10 cellular contexts compared by ENCODE assay signal in the genomic region with DNA sequence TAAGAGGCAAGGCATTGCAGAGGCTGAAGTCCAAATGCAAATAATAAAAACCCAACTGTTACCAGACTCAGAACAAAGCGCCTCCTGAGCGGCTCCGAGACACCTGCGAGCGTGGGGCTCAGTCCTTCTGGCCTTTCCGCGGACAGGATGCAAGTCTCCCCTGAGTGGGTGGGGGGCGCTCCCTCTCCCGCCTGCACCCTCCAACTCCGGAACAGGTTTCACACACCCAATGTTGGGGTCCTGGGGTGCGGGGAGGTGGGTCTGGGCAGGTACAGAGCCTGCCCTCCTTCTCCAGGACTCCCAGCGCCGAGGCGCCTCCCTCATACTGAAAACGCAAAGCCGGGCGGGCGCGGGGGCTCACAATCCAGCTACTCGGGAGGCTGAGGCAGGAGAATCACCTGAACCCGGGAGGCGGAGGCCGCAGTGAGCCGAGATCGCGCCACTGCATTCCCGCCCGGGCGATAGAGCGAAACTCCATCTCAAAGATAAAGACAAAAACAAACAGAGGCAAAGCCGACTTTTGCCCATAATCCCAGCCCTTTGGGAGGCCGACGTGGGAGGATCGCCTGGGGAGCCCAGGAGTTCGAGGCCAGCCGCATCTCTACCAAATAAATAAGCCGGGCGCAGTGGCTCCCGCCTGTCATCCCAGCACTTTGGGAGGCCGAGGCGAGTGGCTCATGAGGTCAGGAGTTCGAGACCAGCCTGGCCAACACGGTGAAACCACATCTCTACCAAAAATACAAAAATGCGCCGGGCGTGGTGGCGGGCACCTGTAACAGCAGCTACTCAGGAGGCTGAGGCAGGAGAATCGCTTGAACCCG. TPM values are rescaled to one million over a fixed set of nuclear protein-coding genes. Genes with fewer than 3 reads are reported as not detected.
DNase-seq lines count a peak whose midpoint lies in the region; ATAC-seq, FAIRE-seq and TF ChIP-seq lines count a peak whose summit lies in the region.
"Had no signal": no experiment of that assay in that cellular context is flagged by ENCODE, and none has a peak within 500 bp of the region (broad histone marks: within the 10 kb centered on the region; RNA-seq: fewer than 3 reads in every experiment).

No MANE protein-coding gene starts in this region.

- no peak for FAIRE-seq in K562 (lab: Jason Lieb, UNC)
- FAIRE-seq: GM18507 had no signal

- H3K79me2 ChIP-seq in ACC112 (ENCODE audit: control insufficient read depth, insufficient read depth, low read length, unreplicated experiment) (peaks cover 7% of the 10 kb centered on the region), K562 (ENCODE audit: control insufficient read depth, insufficient read depth, low read length) (peaks cover 57% of the 10 kb centered on the region)

- BruUV-seq in K562 (replicated peaks; lab: Mats Ljungman, UMichigan) = no TSS peak

- peaks cover 3% of the 10 kb centered on the region for H3K9me1 ChIP-seq in K562 (ENCODE audit: control insufficient read depth, insufficient read depth, low read length)

- no peak overlapping the region for H3K27ac ChIP-seq in ACC112 (ENCODE audit: low read depth, low read length)
- H3K27ac ChIP-seq in HUES48 (ENCODE audit: low read depth, low read length) = no peak overlapping the region
- peak overlapping the region; percentile 89; the same call in 2 of the 3 replicates for H3K27ac ChIP-seq in K562 (ENCODE audit: extremely low read depth, low read depth, low read length)
- H3K27ac ChIP-seq in muscle layer of colon (ENCODE audit: low read depth, low read length) = no peak overlapping the region
- H3K27ac ChIP-seq: VCaP had no signal

- H3K9ac ChIP-seq in HUES48 (ENCODE audit: low read depth, low read length) (peak overlapping the region; percentile 78; the same call in 1 of the 2 replicates), K562 (ENCODE audit: insufficient read depth in 1 of 2, low read depth in 2 of 2, low read length in 2 of 2) (peak overlapping the region; percentile 84 to 99), muscle layer of colon (ENCODE audit: low read length) (no peak overlapping the region)

- TF ChIP-seq EP300 in K562 (IDR thresholded peaks at IDR 0.05; ENCODE audit: low read length) = no peak

- no peak for TF ChIP-seq POLR2A in K562 (conservative IDR thresholded peaks at IDR 0.05)

- H3K36me3 ChIP-seq in ACC112 (ENCODE audit: insufficient read depth, low read length) (peaks cover 4% of the 10 kb centered on the region; the same call in 1 of the 2 replicates), HUES48 (ENCODE audit: control insufficient read depth, insufficient read depth, low read length) (peaks cover 33% of the 10 kb centered on the region), K562 (ENCODE audit: control insufficient read depth, insufficient read depth, low read length) (peaks cover 45% of the 10 kb centered on the region; the same call in 2 of the 3 replicates), muscle layer of colon (ENCODE audit: insufficient read depth, low read length) (no peaks in the 10 kb centered on the region)

- TF ChIP-seq CTCF in K562 (IDR thresholded peaks at IDR 0.05 in 2 of 3, conservative IDR thresholded peaks at IDR 0.05 in 1 of 3; ENCODE audit: insufficient read depth in 2 of 3, low read depth in 1 of 3, low read length in 3 of 3) = peak in 1 of 3 experiments; percentile 12; a peak in 1 of 6 replicates

- ATAC-seq in K562 = peak; percentile 17
- ATAC-seq in GM19397 (IDR thresholded peaks at IDR 0.05; ENCODE audit: unreplicated experiment) = no peak

- no peak for TF ChIP-seq RAD21 in K562 (CRISPR knock-in tag; conservative IDR thresholded peaks at IDR 0.05 in 1 of 2, IDR thresholded peaks at IDR 0.05 in 1 of 2)

- DNase-seq in K562 (ENCODE audit: extremely low read depth in 1 of 4, low spot score in 3 of 4) (peak in 2 of 4 experiments; percentile 33 to 37), Kasumi-1 (lab: John Stamatoyannopoulos, UW) (no peak), CD1c-positive myeloid dendritic cell (ENCODE audit: extremely low spot score) (no peak), HUDEP-2 (lab: John Stamatoyannopoulos, UW; ENCODE audit: unreplicated experiment in 76 of 76) (no peak)

- H3K4me1 ChIP-seq in ACC112 (ENCODE audit: control insufficient read depth, insufficient read depth, low read length, unreplicated experiment) (peaks cover 14% of the 10 kb centered on the region), HUES48 (ENCODE audit: control insufficient read depth, insufficient read depth, low read length) (no peaks in the 10 kb centered on the region), K562 (replicated peaks in 1 of 2; ENCODE audit: control insufficient read depth in 2 of 2, insufficient read depth in 2 of 2, low read length in 2 of 2) (peaks cover 17 to 33% of the 10 kb centered on the region in 2 experiments; a peak in 4 of 5 replicates), muscle layer of colon (ENCODE audit: insufficient read depth, low read length) (peaks cover 11% of the 10 kb centered on the region)

- intact Hi-C loops in K562 (cut with micrococcal nuclease) = no loop called here

- CTCF ChIA-PET in K562 (lab: Yijun Ruan, JAX; ENCODE audit: low intra/inter-chr PET ratio) = no interaction called here

- H3K9me3 ChIP-seq in HUES48 (ENCODE audit: control insufficient read depth, insufficient read depth, low read length) (no peaks in the 10 kb centered on the region), K562 (replicated peaks; ENCODE audit: control insufficient read depth, insufficient read depth, low read depth, low read length) (no peaks in the 10 kb centered on the region), muscle layer of colon (ENCODE audit: low read length) (no peaks in the 10 kb centered on the region)

- H2AFZ ChIP-seq in ACC112 (ENCODE audit: low read length, unreplicated experiment) (no peak overlapping the region), K562 (ENCODE audit: low read depth, low read length) (no peak overlapping the region)

- POLR2A ChIA-PET in K562 (lab: Yijun Ruan, JAX) = interaction anchor here (0.6 to 1.9 kb wide), 4 partner anchors 9 to 28 kb away, joined by 3 to 9 read pairs (median 4); no protein-coding TSS in a partner anchor

- H3K27me3 ChIP-seq in ACC112 (ENCODE audit: insufficient read depth, low read length) (peaks cover 6% of the 10 kb centered on the region; the same call in 1 of the 2 replicates), HUES48 (ENCODE audit: control insufficient read depth, insufficient read depth, low read length) (peaks cover 7% of the 10 kb centered on the region; the same call in 1 of the 2 replicates), K562 (ENCODE audit: control insufficient read depth in 2 of 2, insufficient read depth in 2 of 2, low read length in 2 of 2) (no peaks in the 10 kb centered on the region), muscle layer of colon (ENCODE audit: control insufficient read depth in 1 of 2, insufficient read depth in 2 of 2, low read length in 2 of 2) (peaks cover 0 to 8% of the 10 kb centered on the region in 2 donors)

- H3K4me3 ChIP-seq in ACC112 (ENCODE audit: low read depth, low read length) (peak overlapping the region; percentile 98), HUES48 (ENCODE audit: low read depth, low read length) (peak overlapping the region; percentile 88), K562 (peak overlapping the region; percentile 90), muscle layer of colon (ENCODE audit: low read depth in 1 of 2, low read length in 2 of 2) (peak overlapping the region; percentile 57 to 63)

- H3K4me2 ChIP-seq in K562 (ENCODE audit: insufficient read depth, low read length) = peak overlapping the region; percentile 88

- H4K20me1 ChIP-seq in K562 (replicated peaks; ENCODE audit: control insufficient read depth, insufficient read depth, low read length) = peaks cover 19% of the 10 kb centered on the region; the same call in 1 of the 2 replicates

- in situ Hi-C loops in K562 (cut with MboI) = no loop called here

- WGBS in K562 (ENCODE audit: insufficient coverage, low coverage, missing lambda C conversion rate) = 7% methylated on average over 37 of the region's 49 CpGs

TF ChIP-seq in K562, 482 proteins besides CTCF, POLR2A, EP300 and RAD21 (continues in another document):
- TF ChIP-seq, protein P1, sequence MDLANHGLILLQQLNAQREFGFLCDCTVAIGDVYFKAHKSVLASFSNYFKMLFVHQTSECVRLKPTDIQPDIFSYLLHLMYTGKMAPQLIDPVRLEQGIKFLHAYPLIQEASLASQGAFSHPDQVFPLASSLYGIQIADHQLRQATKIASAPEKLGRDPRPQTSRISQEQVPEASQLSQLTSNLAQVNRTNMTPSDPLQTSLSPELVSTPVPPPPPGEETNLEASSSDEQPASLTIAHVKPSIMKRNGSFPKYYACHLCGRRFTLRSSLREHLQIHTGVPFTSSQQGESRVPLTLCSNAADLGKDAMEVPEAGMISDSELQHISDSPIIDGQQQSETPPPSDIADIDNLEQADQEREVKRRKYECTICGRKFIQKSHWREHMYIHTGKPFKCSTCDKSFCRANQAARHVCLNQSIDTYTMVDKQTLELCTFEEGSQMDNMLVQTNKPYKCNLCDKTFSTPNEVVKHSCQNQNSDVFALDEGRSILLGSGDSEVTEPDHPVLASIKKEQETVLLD (IDR thresholded peaks at IDR 0.05) = peak; percentile 22; the same call in 1 of the 2 replicates
- TF ChIP-seq CHD4 (IDR thresholded peaks at IDR 0.05; ENCODE audit: insufficient read depth, insufficient replicate concordance, low read depth, low read length, poor library complexity, severe bottlenecking) (no peak), ASH1L (IDR thresholded peaks at IDR 0.05; ENCODE audit: borderline replicate concordance, low read depth, partially characterized antibody) (no peak), BACH1 (tag; IDR thresholded peaks at IDR 0.05) (no peak), HSF4 (CRISPR knock-in tag; IDR thresholded peaks at IDR 0.05; ENCODE audit: borderline replicate concordance) (no peak), NONO (IDR thresholded peaks at IDR 0.05; ENCODE audit: low read depth in 2 of 2, low read length in 1 of 2) (no peak)

RNA-seq across cellular contexts. Expression of a gene that starts 0.9 kb away (rescaled TPM):
- 24.8 and 32.7 TPM in 2 replicates for total RNA-seq in K562 (2011; cell fraction: chromatin; rRNA removed; ENCODE audit: low replicate concordance)
- total RNA-seq in K562 (2011; cell fraction: nucleolus; rRNA removed) = 24.2 and 24.5 TPM in 2 replicates
- total RNA-seq in K562 (2011; cell fraction: nucleoplasm; rRNA removed) = 23.2 and 33.3 TPM in 2 replicates
- total RNA-seq in K562 (2014; rRNA removed) (42.0 and 44.2 TPM in 2 replicates), K562 (2014; rRNA removed; fragmentation: Illumina TruSeq; extraction: Trizol) (43.8 and 47.3 TPM in 2 replicates), K562 (2015; rRNA removed; fragmentation: Illumina TruSeq; extraction: Trizol) (39.4 and 40.4 TPM in 2 replicates), K562 (2021) (57.5 and 61.6 TPM in 2 replicates)
- polyA plus RNA-seq in K562 (2011; rRNA removed) (38.4 and 44.6 TPM in 2 replicates), K562 (2014; fragmentation: Illumina TruSeq; extraction: Trizol) (41.4 and 49.8 TPM in 2 replicates), K562 (2014; fragmentation: Nextera tagmentation; extraction: Ambion mirVana) (10 to 100 TPM; 61.3 to 76.2 TPM), K562 (2014; rRNA removed) (42.3 and 42.9 TPM in 2 replicates)
- 27.8 and 34.2 TPM in 2 replicates for polyA plus RNA-seq in K562 (2011; cell fraction: cytosol; rRNA removed)
- 15.7 and 20.5 TPM in 2 replicates for polyA plus RNA-seq in K562 (2011; cell fraction: nucleus; rRNA removed)
- polyA plus RNA-seq in K562 (2012) = 26.1 and 33.8 TPM in 2 replicates
- 25.6 and 28.3 TPM in 2 replicates for polyA minus RNA-seq in K562 (2011; rRNA and poly(A)+ RNA removed)
- polyA minus RNA-seq in K562 (2011; cell fraction: cytosol; rRNA and poly(A)+ RNA removed) = 13.6 and 17.8 TPM in 2 replicates
- polyA minus RNA-seq in K562 (2011; cell fraction: nucleus; rRNA and poly(A)+ RNA removed) = 10.2 and 13.2 TPM in 2 replicates
